8 cellular contexts compared by ENCODE assay signal in the genomic region with DNA sequence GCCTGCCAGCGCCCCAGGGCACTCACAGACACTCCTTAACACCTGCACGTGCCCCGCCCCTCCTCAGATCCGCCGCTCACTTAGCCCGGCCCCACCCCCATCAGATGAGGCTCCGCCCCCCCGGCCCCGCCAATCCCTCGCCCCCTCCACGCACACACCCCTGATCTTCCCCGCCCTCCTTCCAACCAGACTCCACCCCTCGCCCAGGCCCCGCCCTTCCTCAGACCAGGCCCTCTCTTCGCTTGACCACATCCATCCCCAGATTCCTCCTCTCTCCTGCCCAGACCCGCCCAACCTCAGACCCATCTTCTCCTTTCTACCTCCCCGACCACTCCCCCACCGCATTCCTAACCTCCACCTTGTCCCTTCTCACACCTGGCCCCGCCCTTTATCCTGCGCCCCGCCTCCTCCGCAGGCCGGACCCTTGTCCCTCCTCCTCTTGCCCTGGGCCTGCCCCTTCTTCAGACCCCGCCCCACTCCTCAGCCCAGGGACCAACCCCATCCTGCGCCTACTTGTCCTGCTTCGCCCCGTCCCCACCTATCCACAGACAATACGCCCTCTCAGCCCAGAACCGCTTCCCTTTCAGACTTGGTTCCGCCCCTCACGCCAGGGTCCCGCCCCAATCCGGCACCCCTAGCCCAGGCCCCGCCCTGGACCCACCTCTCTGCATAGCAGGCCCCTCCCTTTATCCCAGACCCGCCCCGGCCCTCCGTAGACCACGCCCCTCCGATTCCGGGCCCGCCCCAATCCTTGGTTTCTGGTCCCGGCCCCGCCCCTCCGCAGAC. TPM values are rescaled to one million over a fixed set of nuclear protein-coding genes. Genes with fewer than 3 reads are reported as not detected.
A peak's percentile ranks its signal among the peaks of the same experiment; 100 is the strongest.
DNase-seq lines count a peak whose midpoint lies in the region; ATAC-seq and TF ChIP-seq lines count a peak whose summit lies in the region.

No MANE protein-coding gene starts in this region.

- peaks cover 4% of the 10 kb centered on the region for H3K4me1 ChIP-seq in colonic mucosa

- H3K9me3 ChIP-seq in colonic mucosa: no peaks in the 10 kb centered on the region

- H3K27ac ChIP-seq in colonic mucosa: no peak overlapping the region

- peak overlapping the region in 1 of 2 donors; percentile 46 for H3K9ac ChIP-seq in colonic mucosa (ENCODE audit: low read depth in 2 of 2, low read length in 2 of 2)

- H3K27me3 ChIP-seq in colonic mucosa: no peaks in the 10 kb centered on the region

- H3K36me3 ChIP-seq in colonic mucosa: no peaks in the 10 kb centered on the region

- TF ChIP-seq CTCF in colonic mucosa (IDR thresholded peaks at IDR 0.05): no peak

- DNase-seq in AML-193 (lab: John Stamatoyannopoulos, UW) (peak; percentile 88 to 94), GM19240 (ENCODE audit: insufficient read length, low spot score) (peak; percentile 92), NCI-H524 treated with DMSO at 0.1 percent for 48 hours (lab: John Stamatoyannopoulos, UW) (peak; percentile 48), colonic mucosa (peak; percentile 100), left colon (peak; percentile 98 to 100)
- peak; percentile 100 for DNase-seq in activated CD4-positive, alpha-beta T cell treated with anti-CD3 and anti-CD28 coated beads for 48 hours
- DNase-seq in stimulated activated CD4-positive, alpha-beta T cell treated with anti-CD3 and anti-CD28 coated beads, Interleukin-1b, Interleukin-23, amount 100 ng/mL, for 24 hours (ENCODE audit: low read depth in 4 of 4, low spot score in 1 of 4): peak; percentile 99 to 100 (median 99)

- peak overlapping the region; percentile 80 for H3K4me3 ChIP-seq in colonic mucosa

- intact Hi-C loops in colonic mucosa (cut with DNase I): no loop called here
- intact Hi-C loops in left colon (cut with DNase I, micrococcal nuclease): no loop called here

- ATAC-seq in HG03442 (IDR thresholded peaks at IDR 0.05; ENCODE audit: unreplicated experiment) (peak; percentile 87), left colon (peak; percentile 83)

RNA-seq across cellular contexts. Expression of a gene that starts 0.5 kb away (rescaled TPM):
- total RNA-seq in colonic mucosa (10 to 100 TPM in 1 of 2 donors, 1 to 10 TPM in 1; 7.3 to 14.7 TPM), left colon (10 to 100 TPM in 1 of 2 donors, 1 to 10 TPM in 1; 8.5 to 10.1 TPM)

RNA-seq across cellular contexts. Expression of a gene that starts 23.7 kb away (rescaled TPM):
- total RNA-seq in colonic mucosa (1 to 10 TPM in 1 of 2 donors, under 1 TPM in 1; 0.27 to 1.4 TPM), left colon (1 to 10 TPM in 1 of 2 donors, under 1 TPM in 1; 0.40 to 1.1 TPM)

RNA-seq across cellular contexts. Expression of a gene that starts 29.8 kb away (rescaled TPM):
- 1 to 10 TPM in 1 of 2 donors, under 1 TPM in 1; 0.84 to 1.6 TPM for total RNA-seq in colonic mucosa
- 1 to 10 TPM; 1.3 to 2.4 TPM for total RNA-seq in left colon

RNA-seq across cellular contexts. Expression of a gene that starts 47.1 kb away (rescaled TPM):
- total RNA-seq in colonic mucosa: 10 to 100 TPM in 1 of 2 donors, 1 to 10 TPM in 1; 7.6 to 10.3 TPM
- 10 to 100 TPM; 10.2 TPM for total RNA-seq in left colon

RNA-seq across cellular contexts. Expression of a gene that starts 47.8 kb away (rescaled TPM):
- total RNA-seq in colonic mucosa: 10 to 100 TPM; 46.7 to 79.6 TPM
- total RNA-seq in left colon: 10 to 100 TPM; 49.2 to 53.4 TPM

Comparison
In these comparisons a context has a peak if more than half of its experiments do, and no peak if none do; other contexts are left out.
1. DNase-seq: peak in every context shown above with its lines; median percentile 100 in activated CD4-positive, alpha-beta T cell treated with anti-CD3 and anti-CD28 coated beads for 48 hours; 100 in colonic mucosa; 99 in left colon; 99 in stimulated activated CD4-positive, alpha-beta T cell treated with anti-CD3 and anti-CD28 coated beads, Interleukin-1b, Interleukin-23, amount 100 ng/mL, for 24 hours; 92 in GM19240; 91 in AML-193; 48 in NCI-H524 treated with DMSO at 0.1 percent for 48 hours.